ENCODE assay signal across 2 cellular contexts in the genomic region with DNA sequence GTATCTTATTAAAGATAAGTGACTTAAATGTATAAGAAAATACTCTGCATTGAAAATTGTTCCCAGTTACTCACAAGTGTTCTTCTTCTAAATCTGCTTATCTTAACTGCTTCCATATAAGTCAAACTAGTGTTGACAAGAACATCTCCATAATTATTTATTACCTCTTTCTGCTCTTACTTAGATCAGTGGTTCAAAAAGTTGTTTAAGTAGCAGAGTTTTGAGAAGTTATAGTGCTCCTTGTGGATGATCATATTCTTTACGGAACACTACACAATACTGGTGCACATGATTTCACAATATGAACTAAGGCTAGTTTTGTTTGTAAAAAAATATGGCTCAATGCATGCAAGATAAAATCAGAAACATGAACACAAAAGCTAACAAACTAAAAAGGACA.
TF ChIP-seq lines count a peak whose summit lies in the region.

No MANE protein-coding gene starts in this region.

TF ChIP-seq in IMR-90, 13 proteins besides CTCF, POLR2A, EP300 and RAD21:
- peak; percentile 58 for TF ChIP-seq CEBPB (IDR thresholded peaks at IDR 0.05; ENCODE audit: low read depth, low read length)
- TF ChIP-seq RCOR1 (IDR thresholded peaks at IDR 0.05; ENCODE audit: insufficient replicate concordance, low read length) = no peak

TF ChIP-seq in K562, 482 proteins besides CTCF, POLR2A, EP300 and RAD21:
- TF ChIP-seq CEBPB (tag; IDR thresholded peaks at IDR 0.05) (peak; percentile 83), XRCC5 (IDR thresholded peaks at IDR 0.05; ENCODE audit: low read depth, low read length) (no peak), CEBPG (CRISPR knock-in tag; IDR thresholded peaks at IDR 0.05) (no peak), CEBPG (tag; conservative IDR thresholded peaks at IDR 0.05 in 1 of 2, IDR thresholded peaks at IDR 0.05 in 1 of 2) (peak; percentile 56 to 69), SMAD3 (CRISPR knock-in tag; conservative IDR thresholded peaks at IDR 0.05) (no peak), PBX2 (CRISPR knock-in tag; IDR thresholded peaks at IDR 0.05; ENCODE audit: low read depth) (no peak), PBX2 (tag; conservative IDR thresholded peaks at IDR 0.05; ENCODE audit: low read depth) (peak; percentile 89), NCOA4 (IDR thresholded peaks at IDR 0.05; ENCODE audit: partially characterized antibody) (no peak), KDM5B (IDR thresholded peaks at IDR 0.05; ENCODE audit: insufficient replicate concordance, low read depth, low read length) (no peak), MEIS2 (IDR thresholded peaks at IDR 0.05; ENCODE audit: partially characterized antibody) (peak; percentile 80)
